In the genomic region with DNA sequence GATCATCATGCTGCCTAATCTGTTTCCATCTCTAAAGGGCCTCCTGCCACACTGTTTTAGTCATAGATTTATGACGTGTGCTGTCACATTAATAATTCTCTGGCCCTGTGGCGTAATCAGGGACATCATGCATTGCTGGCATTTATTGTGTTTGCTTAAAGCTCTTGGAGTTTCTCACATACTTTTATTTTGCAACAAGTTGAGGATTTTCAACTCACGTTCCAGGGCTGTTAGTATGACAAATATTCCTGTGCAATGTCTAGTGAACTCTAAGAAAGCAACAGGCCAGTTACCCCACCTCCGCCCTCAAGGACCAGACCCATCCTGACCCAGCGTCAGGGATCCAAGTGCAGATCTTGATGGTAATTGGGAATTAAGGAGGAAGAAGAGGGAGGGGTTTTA, we compare ENCODE assay signal across 20 cellular contexts. TPM values are rescaled to one million over a fixed set of nuclear protein-coding genes. Genes with fewer than 3 reads are reported as not detected.
A peak's percentile ranks its signal among the peaks of the same experiment; 100 is the strongest.
DNase-seq lines count a peak whose midpoint lies in the region; ATAC-seq and TF ChIP-seq lines count a peak whose summit lies in the region.
"Had no signal": no experiment of that assay in that cellular context is flagged by ENCODE, and none has a peak within 500 bp of the region (broad histone marks: within the 10 kb centered on the region; RNA-seq: fewer than 3 reads in every experiment).

No MANE protein-coding gene starts in this region.

- no peak overlapping the region for H3K4me3 Mint-ChIP-seq in type B pancreatic cell
- no peak overlapping the region for H3K4me3 Mint-ChIP-seq in naive thymus-derived CD4-positive, alpha-beta T cell
- H3K4me3 Mint-ChIP-seq: activated naive CD8-positive, alpha-beta T cell; nephron progenitor cell; T-helper 2 cell treated with Interferon-gamma antibody and Interleukin-4, amounts not matched to agents 5 μg/mL and 100 μg/mL, for 36 hours had no signal

- H3K4me1 ChIP-seq in gastroesophageal sphincter (no peaks in the 10 kb centered on the region), gastrocnemius medialis (no peaks in the 10 kb centered on the region)
- no peaks in the 10 kb centered on the region for H3K4me1 ChIP-seq in naive thymus-derived CD4-positive, alpha-beta T cell (ENCODE audit: control insufficient read depth in 2 of 2, insufficient read depth in 2 of 2, low read length in 2 of 2)
- H3K4me1 ChIP-seq: right atrium auricular region, tibial nerve had no signal

- peak overlapping the region; percentile 30 for H3K27ac Mint-ChIP-seq in type B pancreatic cell
- no peak overlapping the region for H3K27ac Mint-ChIP-seq in naive thymus-derived CD4-positive, alpha-beta T cell
- H3K27ac Mint-ChIP-seq: activated naive CD8-positive, alpha-beta T cell; nephron progenitor cell; T-helper 2 cell treated with Interferon-gamma antibody and Interleukin-4, amounts not matched to agents 5 μg/mL and 100 μg/mL, for 36 hours had no signal

- TF ChIP-seq POLR2A in gastroesophageal sphincter (IDR thresholded peaks at IDR 0.05) (no peak), gastrocnemius medialis (IDR thresholded peaks at IDR 0.05) (no peak)

- H3K27me3 ChIP-seq in gastroesophageal sphincter, result no peaks in the 10 kb centered on the region
- no peaks in the 10 kb centered on the region for H3K27me3 ChIP-seq in naive thymus-derived CD4-positive, alpha-beta T cell (ENCODE audit: control insufficient read depth in 2 of 2, insufficient read depth in 2 of 2, low read length in 2 of 2)
- no peaks in the 10 kb centered on the region for H3K27me3 ChIP-seq in gastrocnemius medialis
- H3K27me3 ChIP-seq: right atrium auricular region had no signal

- no peak for TF ChIP-seq EP300 in gastroesophageal sphincter (IDR thresholded peaks at IDR 0.05)

- H3K27ac ChIP-seq in gastroesophageal sphincter (no peak overlapping the region), gastrocnemius medialis (no peak overlapping the region)
- H3K27ac ChIP-seq in naive thymus-derived CD4-positive, alpha-beta T cell (ENCODE audit: low read depth, low read length), result no peak overlapping the region
- H3K27ac ChIP-seq: 22Rv1, epithelial cell of prostate, right atrium auricular region, RWPE1, tibial nerve had no signal

- CTCF ChIA-PET in naive thymus-derived CD4-positive, alpha-beta T cell (lab: Charles Lee), result no interaction called here

- intact Hi-C loops in naive thymus-derived CD4-positive, alpha-beta T cell (cut with micrococcal nuclease), result loop anchor here in 1 of 2 donors (10.0 kb wide), 1 partner anchor 222 kb away; no protein-coding TSS in a partner anchor
- intact Hi-C loops in gastrocnemius medialis (cut with DNase I; ENCODE audit: low total_unique reads), result loop anchor here (10.0 kb wide), 1 partner anchor 222 kb away; no protein-coding TSS in a partner anchor

- in situ Hi-C loops in gastrocnemius medialis (cut with MboI; ENCODE audit: low sequenced_read_pairs in 4 of 4), result loop anchor here in 2 of 4 donors (10.0 to 25.0 kb wide), 2 partner anchors 144 to 222 kb away; partner anchors contain the start of gene PIR (in 1 of the 2)

- POLR2A ChIA-PET in naive thymus-derived CD4-positive, alpha-beta T cell (lab: Charles Lee), result no interaction called here

- H3K27me3 Mint-ChIP-seq in type B pancreatic cell, result peaks cover 24% of the 10 kb centered on the region
- H3K27me3 Mint-ChIP-seq in naive thymus-derived CD4-positive, alpha-beta T cell, result peaks cover 6 to 26% (median 8%) of the 10 kb centered on the region in 5 donors

- no peaks in the 10 kb centered on the region for H3K36me3 ChIP-seq in gastroesophageal sphincter
- no peaks in the 10 kb centered on the region for H3K36me3 ChIP-seq in naive thymus-derived CD4-positive, alpha-beta T cell (ENCODE audit: control insufficient read depth in 2 of 3, insufficient read depth in 3 of 3, low read length in 3 of 3)
- peaks cover 0 to 8% of the 10 kb centered on the region in 2 donors for H3K36me3 ChIP-seq in gastrocnemius medialis
- H3K36me3 ChIP-seq: right atrium auricular region, tibial nerve had no signal

- H3K36me3 Mint-ChIP-seq in type B pancreatic cell, result no peaks in the 10 kb centered on the region
- no peaks in the 10 kb centered on the region for H3K36me3 Mint-ChIP-seq in naive thymus-derived CD4-positive, alpha-beta T cell
- H3K36me3 Mint-ChIP-seq: activated naive CD8-positive, alpha-beta T cell had no signal

- no peak for TF ChIP-seq CTCF in gastroesophageal sphincter (IDR thresholded peaks at IDR 0.05)
- no peak for TF ChIP-seq CTCF in type B pancreatic cell (conservative IDR thresholded peaks at IDR 0.05)
- TF ChIP-seq CTCF in gastrocnemius medialis (IDR thresholded peaks at IDR 0.05 in 4 of 5, conservative IDR thresholded peaks at IDR 0.05 in 1 of 5), result no peak

- H3K4me1 Mint-ChIP-seq in type B pancreatic cell (ENCODE audit: unreplicated experiment), result peaks cover 4% of the 10 kb centered on the region
- no peaks in the 10 kb centered on the region for H3K4me1 Mint-ChIP-seq in naive thymus-derived CD4-positive, alpha-beta T cell
- H3K4me1 Mint-ChIP-seq: nephron progenitor cell had no signal

- no peak overlapping the region for H3K4me3 ChIP-seq in gastroesophageal sphincter
- no peak overlapping the region for H3K4me3 ChIP-seq in naive thymus-derived CD4-positive, alpha-beta T cell (ENCODE audit: low read length)
- no peak overlapping the region for H3K4me3 ChIP-seq in gastrocnemius medialis
- H3K4me3 ChIP-seq: right atrium auricular region, tibial nerve had no signal

- WGBS in gastroesophageal sphincter (ENCODE audit: low coverage in 1 of 2), 2 donors, result 42 to 84% methylated on average over 1 to 2 of the region's 5 CpGs

- DNase-seq in NOMO-1 treated with DMSO at 0.1 percent for 48 hours (lab: John Stamatoyannopoulos, UW; ENCODE audit: unreplicated experiment) (peak; percentile 34), NOMO-1 treated with dmso at 0.1 percent for 144 hours (lab: John Stamatoyannopoulos, UW; ENCODE audit: unreplicated experiment) (no peak), type B pancreatic cell (ENCODE audit: extremely low spot score, unreplicated experiment) (no peak), gastrocnemius medialis (no peak)
- DNase-seq in naive thymus-derived CD4-positive, alpha-beta T cell, result no peak
- DNase-seq: Karpas-422; left ventricle myocardium superior; NCI-H187 treated with DMSO at 0.1 percent for 48 hours; nephron progenitor cell; stimulated activated CD4-positive, alpha-beta T cell treated with anti-CD3 and anti-CD28 coated beads, Interleukin-2, amount 100 ng/mL, for 48 hours had no signal

- H3K9me3 Mint-ChIP-seq in type B pancreatic cell, result no peaks in the 10 kb centered on the region
- H3K9me3 Mint-ChIP-seq in naive thymus-derived CD4-positive, alpha-beta T cell, result no peaks in the 10 kb centered on the region
- H3K9me3 Mint-ChIP-seq: nephron progenitor cell; T-helper 2 cell treated with Interferon-gamma antibody and Interleukin-4, amounts not matched to agents 5 μg/mL and 100 μg/mL, for 36 hours had no signal

- ATAC-seq in SK-N-SH treated with all-trans-retinoic acid at 6 μM for 48 hours (no peak), gastroesophageal sphincter (peak; percentile 86), gastrocnemius medialis (no peak), HG03108 (IDR thresholded peaks at IDR 0.05; ENCODE audit: unreplicated experiment) (no peak)
- no peak for ATAC-seq in naive thymus-derived CD4-positive, alpha-beta T cell
- ATAC-seq: left ventricle myocardium superior had no signal

- H3K9me3 ChIP-seq in gastroesophageal sphincter, result no peaks in the 10 kb centered on the region
- no peaks in the 10 kb centered on the region for H3K9me3 ChIP-seq in naive thymus-derived CD4-positive, alpha-beta T cell (ENCODE audit: control insufficient read depth in 2 of 3, low read length in 3 of 3)
- H3K9me3 ChIP-seq in gastrocnemius medialis, result no peaks in the 10 kb centered on the region
- H3K9me3 ChIP-seq: right atrium auricular region, tibial nerve had no signal

TF ChIP-seq in SK-N-SH treated with all-trans-retinoic acid at 6 μM for 48 hours, 23 proteins besides CTCF, POLR2A, EP300 and RAD21:
- TF ChIP-seq ISL1 (CRISPR knock-in tag; IDR thresholded peaks at IDR 0.05) (peak; percentile 58; the same call in 1 of the 2 replicates), CSDC2 (CRISPR knock-in tag; IDR thresholded peaks at IDR 0.05) (no peak), ZNF70 (CRISPR knock-in tag; IDR thresholded peaks at IDR 0.05) (peak; percentile 57; the same call in 1 of the 2 replicates)

RNA-seq across cellular contexts. Expression of gene PIGA, which starts 7.8 kb away (rescaled TPM):
- total RNA-seq in gastroesophageal sphincter (10 to 100 TPM in 1 of 4 donors, 1 to 10 TPM in 3; 5.6 to 10.4 (median 6.6) TPM), type B pancreatic cell (ENCODE audit: low replicate concordance) (17.2 and 34.6 TPM in 2 replicates), gastrocnemius medialis (1 to 10 TPM; 1.5 to 5.9 (median 3.1) TPM)
- total RNA-seq in naive thymus-derived CD4-positive, alpha-beta T cell, result 100 to 1,000 TPM in 1 of 5 experiments, 10 to 100 TPM in 4; 23.8 to 102 (median 27.8) TPM
- polyA plus RNA-seq in naive thymus-derived CD4-positive, alpha-beta T cell, result 1 to 10 TPM; 4.0 to 6.3 TPM

RNA-seq across cellular contexts. Expression of gene ASB11, which starts 27.6 kb away (rescaled TPM):
- total RNA-seq in gastroesophageal sphincter (under 1 TPM in 1 of 4 donors, not detected in 3; 0.67 TPM), type B pancreatic cell (ENCODE audit: low replicate concordance) (0.14 TPM in 1 of 2 replicates, not detected in the other), gastrocnemius medialis (10 to 100 TPM; 16.2 to 59.8 (median 47.4) TPM)
- not detected for total RNA-seq in naive thymus-derived CD4-positive, alpha-beta T cell
- not detected for polyA plus RNA-seq in naive thymus-derived CD4-positive, alpha-beta T cell
- total RNA-seq: tibial nerve had no signal

RNA-seq across cellular contexts. Expression of gene VEGFD, which starts 41.1 kb away (rescaled TPM):
- 1 to 10 TPM; 3.2 to 8.6 (median 5.3) TPM for total RNA-seq in gastroesophageal sphincter
- total RNA-seq in type B pancreatic cell (ENCODE audit: low replicate concordance), result 0.83 and 20.5 TPM in 2 replicates
- not detected for total RNA-seq in naive thymus-derived CD4-positive, alpha-beta T cell
- polyA plus RNA-seq in naive thymus-derived CD4-positive, alpha-beta T cell, result not detected
- total RNA-seq in gastrocnemius medialis, result 10 to 100 TPM in 2 of 4 donors, 1 to 10 TPM in 2; 5.1 to 16.8 (median 9.0) TPM

Comparison
In these comparisons a context has a peak if more than half of its experiments do, and no peak if none do; other contexts are left out.
1. RNA of gene ASB11, which starts 27.6 kb away (total RNA-seq): 16.2 to 59.8 TPM in gastrocnemius medialis; 0.14 TPM in type B pancreatic cell, not detected in naive thymus-derived CD4-positive, alpha-beta T cell and 0.67 TPM in gastroesophageal sphincter; every median in the first group is over 10 times any median in the second.